In the genomic region with DNA sequence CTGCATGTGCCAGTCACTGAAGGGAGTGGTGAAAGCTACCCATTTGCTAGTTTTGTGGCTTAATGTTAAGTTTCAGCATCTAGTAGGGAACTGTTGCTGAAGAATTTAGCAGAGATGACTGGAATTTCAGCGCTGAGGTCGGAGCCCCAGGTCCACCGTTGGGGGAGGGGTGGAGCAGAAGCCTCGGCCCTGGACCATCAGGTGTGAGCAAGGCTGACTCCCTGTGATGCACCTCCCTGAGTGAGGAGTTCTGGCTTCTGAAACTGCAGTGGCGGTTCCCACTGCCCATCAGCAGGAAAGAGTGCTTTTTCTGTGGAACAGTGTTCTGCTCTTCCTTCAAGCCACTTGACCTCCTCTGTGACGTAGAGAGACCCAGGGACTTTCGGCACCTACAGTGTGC, we compare ENCODE assay signal across 8 cellular contexts. TPM values are rescaled to one million over a fixed set of nuclear protein-coding genes. Genes with fewer than 3 reads are reported as not detected.
DNase-seq lines count a peak whose midpoint lies in the region; ATAC-seq and TF ChIP-seq lines count a peak whose summit lies in the region.

No MANE protein-coding gene starts in this region.

- peak overlapping the region; percentile 80 for H3K4me3 ChIP-seq in iPS-11a (ENCODE audit: low read depth, low read length)

- no peak for TF ChIP-seq CTCF in GM13977 (IDR thresholded peaks at IDR 0.05; ENCODE audit: extremely low read depth, insufficient read depth, missing control alignments)

- peaks cover 44 to 65% of the 10 kb centered on the region in 2 donors for H3K27me3 Mint-ChIP-seq in T-cell

- POLR2A ChIA-PET in T-cell (lab: Charles Lee), result interaction anchor here in 1 of 2 donors (0.5 kb wide), 1 partner anchor 496 kb away, joined by 5 read pairs; no protein-coding TSS in a partner anchor

- peaks cover 4 to 12% (median 6%) of the 10 kb centered on the region in 3 donors for H3K4me1 Mint-ChIP-seq in T-cell

- CTCF ChIA-PET in T-cell (lab: Charles Lee), result interaction anchor here in 1 of 2 donors (0.7 kb wide), 1 partner anchor 10 kb away, joined by 3 read pairs; no protein-coding TSS in a partner anchor

- DNase-seq in DMS53 (lab: John Stamatoyannopoulos, UW), result peak; percentile 48
- DNase-seq in DMS53 treated with DMSO at 0.1 percent for 48 hours (lab: John Stamatoyannopoulos, UW; ENCODE audit: unreplicated experiment), result no peak
- no peak for DNase-seq in T-cell
- peak; percentile 44 for DNase-seq in retina
- DNase-seq in occipital lobe (lab: John Stamatoyannopoulos, UW), result no peak
- DNase-seq in DMS153 (lab: John Stamatoyannopoulos, UW), result no peak
- DNase-seq in GM13977 (ENCODE audit: low spot score), result no peak

- no peaks in the 10 kb centered on the region for H3K36me3 Mint-ChIP-seq in T-cell

- no peak overlapping the region for H3K27ac Mint-ChIP-seq in T-cell

- ATAC-seq in T-cell (replicated peaks in 1 of 4), result no peak

- peak overlapping the region; percentile 77 to 81 (median 78) for H3K4me3 Mint-ChIP-seq in T-cell

- H3K9me3 Mint-ChIP-seq in T-cell, result no peaks in the 10 kb centered on the region

- in situ Hi-C loops in GM13977 (cut with MboI; ENCODE audit: low pct_unique_long_range_greater_than_20kb, low sequenced_read_pairs, unreplicated experiment), result no loop called here

RNA-seq across cellular contexts. Expression of gene NOS1AP, which starts 1.3 kb away (rescaled TPM):
- total RNA-seq in T-cell, result under 1 TPM in 3 of 5 donors, not detected in 2; 0.07 to 0.16 (median 0.09) TPM
- total RNA-seq in occipital lobe, result 4.1 TPM

RNA-seq across cellular contexts. Expression of gene OLFML2B, which starts 47.2 kb away (rescaled TPM):
- not detected for total RNA-seq in T-cell
- 0.94 TPM for total RNA-seq in occipital lobe

Comparison
In these comparisons a context has a peak if more than half of its experiments do, and no peak if none do; other contexts are left out.
1. DNase-seq: peak in DMS53 (single experiment) and retina (single experiment); none in DMS53 treated with DMSO at 0.1 percent for 48 hours (single experiment), T-cell (0 of 34), occipital lobe (single experiment), DMS153 (single experiment) and GM13977 (single experiment).